20 cellular contexts compared by ENCODE assay signal in the genomic region with DNA sequence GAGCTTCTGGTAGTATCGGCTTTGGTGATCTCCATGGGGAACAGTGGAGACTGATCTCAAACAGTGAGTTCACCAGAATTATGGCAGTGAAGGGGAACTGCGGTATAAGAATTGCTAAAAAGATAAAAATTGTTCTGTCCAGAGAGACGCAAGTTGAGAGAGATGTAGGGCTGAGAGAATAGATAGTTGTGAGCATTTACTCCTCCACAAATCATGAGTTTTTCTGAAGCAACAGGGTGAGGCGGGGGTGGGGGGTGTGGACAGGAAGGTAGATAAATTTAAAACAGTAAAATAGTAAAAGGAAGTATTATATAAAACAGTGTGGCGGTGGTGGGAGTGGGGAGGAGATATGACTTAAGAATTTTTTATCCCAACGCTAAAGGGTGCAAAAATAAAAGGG.
DNase-seq lines count a peak whose midpoint lies in the region; ATAC-seq and TF ChIP-seq lines count a peak whose summit lies in the region.
"Had no signal": no experiment of that assay in that cellular context is flagged by ENCODE, and none has a peak within 500 bp of the region (broad histone marks: within the 10 kb centered on the region; RNA-seq: fewer than 3 reads in every experiment).

No MANE protein-coding gene starts in this region.

- TF ChIP-seq EP300 in upper lobe of left lung (IDR thresholded peaks at IDR 0.05), result no peak

- ATAC-seq in activated T-cell treated with anti-CD3 and anti-CD28 coated beads, Interleukin-2, amount 50 U/mL, for 4 hours, result no peak
- ATAC-seq in upper lobe of left lung (ENCODE audit: low FRiP score in 2 of 2) (no peak), HG03520 (IDR thresholded peaks at IDR 0.05; ENCODE audit: unreplicated experiment) (no peak)

- no peaks in the 10 kb centered on the region for H4K20me1 ChIP-seq in MM.1S (ENCODE audit: insufficient read depth, low read length)

- H3K4me1 Mint-ChIP-seq in activated T-cell treated with anti-CD3 and anti-CD28 coated beads, Interleukin-2, amount 50 U/mL, for 4 hours (ENCODE audit: low read depth), result peaks cover 55% of the 10 kb centered on the region
- peaks cover 42% of the 10 kb centered on the region for H3K4me1 Mint-ChIP-seq in dendritic cell treated with granulocyte-macrophage colony-stimulating factor and Interleukin-4, amounts not matched to agents 40 ng/mL and 50 ng/mL, for 4 days (ENCODE audit: low read depth)
- peaks cover 4% of the 10 kb centered on the region for H3K4me1 Mint-ChIP-seq in type B pancreatic cell (ENCODE audit: unreplicated experiment)

- no peaks in the 10 kb centered on the region for H3K27me3 ChIP-seq in upper lobe of left lung
- no peaks in the 10 kb centered on the region for H3K27me3 ChIP-seq in MM.1S (replicated peaks; ENCODE audit: insufficient read depth, low read length)
- H3K27me3 ChIP-seq: left lung, uterus had no signal

- H3K4me1 ChIP-seq in upper lobe of left lung, result peaks cover 0 to 30% (median 16%) of the 10 kb centered on the region in 4 donors
- H3K4me1 ChIP-seq in MM.1S (ENCODE audit: low read length), result peaks cover 9% of the 10 kb centered on the region; the same call in 1 of the 2 replicates
- H3K4me1 ChIP-seq: uterus had no signal

- H3K4me3 ChIP-seq in upper lobe of left lung (no peak overlapping the region), MM.1S (ENCODE audit: low read length) (no peak overlapping the region)
- H3K4me3 ChIP-seq: GM23248, left lung, uterus had no signal

- no peak overlapping the region for H3K9ac ChIP-seq in MM.1S (ENCODE audit: low read length)
- H3K9ac ChIP-seq: GM23248 had no signal

- H3K9me3 ChIP-seq in upper lobe of left lung (no peaks in the 10 kb centered on the region), MM.1S (replicated peaks; ENCODE audit: insufficient read depth, low read length) (no peaks in the 10 kb centered on the region)
- H3K9me3 ChIP-seq: left lung, uterus had no signal

- no peak for TF ChIP-seq POLR2A in upper lobe of left lung (IDR thresholded peaks at IDR 0.05)

- peaks cover 58% of the 10 kb centered on the region for H3K36me3 Mint-ChIP-seq in activated T-cell treated with anti-CD3 and anti-CD28 coated beads, Interleukin-2, amount 50 U/mL, for 4 hours (ENCODE audit: insufficient read depth)
- H3K36me3 Mint-ChIP-seq in dendritic cell treated with granulocyte-macrophage colony-stimulating factor and Interleukin-4, amounts not matched to agents 40 ng/mL and 50 ng/mL, for 4 days (ENCODE audit: low read depth), result no peaks in the 10 kb centered on the region
- H3K36me3 Mint-ChIP-seq in type B pancreatic cell, result no peaks in the 10 kb centered on the region

- no peak overlapping the region for H3K4me2 ChIP-seq in MM.1S (ENCODE audit: low read depth, low read length)

- H2AFZ ChIP-seq in MM.1S (ENCODE audit: low read length), result no peak overlapping the region
- H2AFZ ChIP-seq: GM23248 had no signal

- no peak for TF ChIP-seq CTCF in upper lobe of left lung (IDR thresholded peaks at IDR 0.05)
- TF ChIP-seq CTCF in MM.1S (IDR thresholded peaks at IDR 0.05; ENCODE audit: low read length), result no peak
- TF ChIP-seq CTCF in type B pancreatic cell (conservative IDR thresholded peaks at IDR 0.05), result no peak

- H3K27ac ChIP-seq in upper lobe of left lung (peak overlapping the region in 3 of 4 donors; percentile 55 to 58 (median 55)), MM.1S (ENCODE audit: low read length) (no peak overlapping the region)
- H3K27ac ChIP-seq: GM23248 had no signal

- 0 out of 2 replicates have a peak, but pooled peaks cover 5% of the 10 kb centered on the region for H3F3A ChIP-seq in MM.1S (ENCODE audit: insufficient read depth, low read length)

- WGBS in upper lobe of left lung, 2 donors, result 45 to 66% methylated on average over 6 of the region's 6 CpGs

- H3K36me3 ChIP-seq in upper lobe of left lung (no peaks in the 10 kb centered on the region), MM.1S (replicated peaks; ENCODE audit: insufficient read depth, low read length) (no peaks in the 10 kb centered on the region)
- H3K36me3 ChIP-seq: left lung, uterus had no signal

- no peaks in the 10 kb centered on the region for H3K27me3 Mint-ChIP-seq in activated T-cell treated with anti-CD3 and anti-CD28 coated beads, Interleukin-2, amount 50 U/mL, for 4 hours (ENCODE audit: low read depth)
- H3K27me3 Mint-ChIP-seq in dendritic cell treated with granulocyte-macrophage colony-stimulating factor and Interleukin-4, amounts not matched to agents 40 ng/mL and 50 ng/mL, for 4 days, result peaks cover 10% of the 10 kb centered on the region
- H3K27me3 Mint-ChIP-seq in type B pancreatic cell, result peaks cover 7% of the 10 kb centered on the region

- H3K79me2 ChIP-seq in MM.1S (ENCODE audit: low read length), result peaks cover 34% of the 10 kb centered on the region

- H3K4me3 Mint-ChIP-seq in activated T-cell treated with anti-CD3 and anti-CD28 coated beads, Interleukin-2, amount 50 U/mL, for 4 hours, result peak overlapping the region; percentile 29
- H3K4me3 Mint-ChIP-seq in dendritic cell treated with granulocyte-macrophage colony-stimulating factor and Interleukin-4, amounts not matched to agents 40 ng/mL and 50 ng/mL, for 4 days, result no peak overlapping the region
- no peak overlapping the region for H3K4me3 Mint-ChIP-seq in type B pancreatic cell
- H3K4me3 Mint-ChIP-seq: neural crest cell had no signal

- peak overlapping the region; percentile 58 for H3K27ac Mint-ChIP-seq in dendritic cell treated with granulocyte-macrophage colony-stimulating factor and Interleukin-4, amounts not matched to agents 40 ng/mL and 50 ng/mL, for 4 days
- H3K27ac Mint-ChIP-seq in type B pancreatic cell, result no peak overlapping the region

- H3K9me3 Mint-ChIP-seq in activated T-cell treated with anti-CD3 and anti-CD28 coated beads, Interleukin-2, amount 50 U/mL, for 4 hours, result no peaks in the 10 kb centered on the region
- no peaks in the 10 kb centered on the region for H3K9me3 Mint-ChIP-seq in dendritic cell treated with granulocyte-macrophage colony-stimulating factor and Interleukin-4, amounts not matched to agents 40 ng/mL and 50 ng/mL, for 4 days
- peaks cover 4% of the 10 kb centered on the region for H3K9me3 Mint-ChIP-seq in type B pancreatic cell
- H3K9me3 Mint-ChIP-seq: neural crest cell had no signal

- no peaks in the 10 kb centered on the region for H3K9me2 ChIP-seq in MM.1S (replicated peaks; ENCODE audit: insufficient read depth, low read length)

- intact Hi-C loops in dendritic cell treated with granulocyte-macrophage colony-stimulating factor and Interleukin-4, amounts not matched to agents 40 ng/mL and 50 ng/mL, for 4 days (cut with micrococcal nuclease), result no loop called here

- DNase-seq in activated T-cell treated with anti-CD3 and anti-CD28 coated beads, Interleukin-2, amount 50 U/mL, for 4 hours, result no peak
- no peak for DNase-seq in activated T-cell treated with anti-CD3 and anti-CD28 coated beads, Interleukin-2, amount 50 U/mL, for 48 hours
- peak; percentile 84 for DNase-seq in OCI-M1 (lab: John Stamatoyannopoulos, UW)
- no peak for DNase-seq in upper lobe of left lung
- no peak for DNase-seq in MM.1S
- no peak for DNase-seq in type B pancreatic cell (ENCODE audit: extremely low spot score, unreplicated experiment)
- DNase-seq: activated CD4-positive, alpha-beta T cell treated with anti-CD3 and anti-CD28 coated beads for 4 hours; activated gamma-delta T cell; effector CD8-positive, alpha-beta T cell; GM23248; left lung; NCI-H1694; NCI-H510A treated with DMSO at 0.1 percent for 48 hours; right cardiac atrium; stimulated activated CD4-positive, alpha-beta T cell treated with anti-CD3 and anti-CD28 coated beads, Interleukin-2, amount 100 ng/mL, for 48 hours; SW 1271; uterus had no signal
